Comparison of ENCODE assay signal across 18 cellular contexts in genomic region chr3:67011414-67012131, GRCh38. TPM values are rescaled to one million over a fixed set of nuclear protein-coding genes. Genes with fewer than 3 reads are reported as not detected.
A peak's percentile ranks its signal among the peaks of the same experiment; 100 is the strongest.
DNase-seq lines count a peak whose midpoint lies in the region; ATAC-seq, FAIRE-seq and TF ChIP-seq lines count a peak whose summit lies in the region.
"Had no signal": no experiment of that assay in that cellular context is flagged by ENCODE, and none has a peak within 500 bp of the region (broad histone marks: within the 10 kb centered on the region; RNA-seq: fewer than 3 reads in every experiment).

No MANE protein-coding gene starts in this region.

- POLR2A ChIA-PET in WTC11 (lab: Charles Lee), result no interaction called here

- no peak overlapping the region for H4K5ac ChIP-seq in mesendoderm (ENCODE audit: low read length)

- H3K9me3 Mint-ChIP-seq in WTC11, result no peaks in the 10 kb centered on the region
- H3K9me3 Mint-ChIP-seq: CD4-positive, alpha-beta memory T cell had no signal

- peak; percentile 45 for FAIRE-seq in GM18507 (lab: Jason Lieb, UNC)

- no peaks in the 10 kb centered on the region for H3K79me2 ChIP-seq in mesendoderm (ENCODE audit: control insufficient read depth, insufficient read depth, low read length)

- no peak overlapping the region for H4K8ac ChIP-seq in mesendoderm (ENCODE audit: low read depth, low read length)

- H2BK5ac ChIP-seq in mesendoderm (ENCODE audit: low read length), result no peak overlapping the region

- TF ChIP-seq CTCF in WTC11 (IDR thresholded peaks at IDR 0.05), result no peak

- peak; percentile 89 for ATAC-seq in WTC11
- no peak for ATAC-seq in GM19467 (IDR thresholded peaks at IDR 0.05; ENCODE audit: unreplicated experiment)
- ATAC-seq: Right ventricle myocardium inferior had no signal

- no peak overlapping the region for H3K27ac ChIP-seq in mesendoderm (ENCODE audit: low read depth, low read length)
- H3K27ac ChIP-seq: Peyer's patch had no signal

- DNase-seq in GM18507 (ENCODE audit: extremely low spot score, insufficient read length, low read depth) (no peak), NCI-H82 (lab: John Stamatoyannopoulos, UW) (peak; percentile 41), WTC11 (ENCODE audit: low spot score) (no peak), mesendoderm (peak; percentile 69), islet precursor cell (no peak), NCI-H345 (lab: John Stamatoyannopoulos, UW) (no peak)
- DNase-seq: BE2C; Calu3; CD4-positive, alpha-beta memory T cell; DMS53; KBM-7; NCI-H1417 treated with DMSO at 0.1 percent for 48 hours; NCI-H2029; NCI-H510A; NCI-H774; Peyer's patch had no signal

- no peak overlapping the region for H3K23ac ChIP-seq in mesendoderm (ENCODE audit: low read length)

- no CpG with 5 or more reads among the region's 6 CpGs for WGBS in mesendoderm (ENCODE audit: extremely low coverage, insufficient coverage, low lambda C conversion rate)

- no peaks in the 10 kb centered on the region for H3K36me3 ChIP-seq in mesendoderm (ENCODE audit: control insufficient read depth, insufficient read depth, low read length)
- H3K36me3 ChIP-seq: Peyer's patch had no signal

- no peak overlapping the region for H2AK5ac ChIP-seq in mesendoderm (ENCODE audit: low read length)

- peak overlapping the region; percentile 59 for H3K27ac Mint-ChIP-seq in WTC11

- H3K56ac ChIP-seq in mesendoderm (ENCODE audit: low read length), result no peak overlapping the region

- H3K18ac ChIP-seq in mesendoderm (ENCODE audit: low read length), result no peak overlapping the region

- H3K36me3 Mint-ChIP-seq in WTC11, result peaks cover 8% of the 10 kb centered on the region; the same call in 1 of the 2 replicates

- H3K4me2 ChIP-seq in mesendoderm (ENCODE audit: low read length), result no peak overlapping the region

- peaks cover 18% of the 10 kb centered on the region for H3K4me1 Mint-ChIP-seq in WTC11

- H2BK15ac ChIP-seq in mesendoderm (replicated peaks; ENCODE audit: low read depth), result no peak overlapping the region

- no peaks in the 10 kb centered on the region for H3K27me3 Mint-ChIP-seq in WTC11 (ENCODE audit: low read depth)
- H3K27me3 Mint-ChIP-seq: CD4-positive, alpha-beta memory T cell had no signal

- no peaks in the 10 kb centered on the region for H3K79me1 ChIP-seq in mesendoderm (ENCODE audit: low read length)

- no peak overlapping the region for H2BK120ac ChIP-seq in mesendoderm (ENCODE audit: low read depth, low read length)

- CTCF ChIA-PET in WTC11 (lab: Charles Lee), result interaction anchor here (1.0 to 1.2 kb wide), 3 partner anchors 14 to 102 kb away, joined by 3 read pairs; partner anchors contain the start of gene KBTBD8

- H3K9ac ChIP-seq in mesendoderm (ENCODE audit: low read length), result no peak overlapping the region

- peaks cover 8% of the 10 kb centered on the region for H3K4me1 ChIP-seq in mesendoderm (ENCODE audit: control insufficient read depth, low read depth, low read length)
- H3K4me1 ChIP-seq: BE2C had no signal

- H3K4ac ChIP-seq in mesendoderm (ENCODE audit: low read depth, low read length), result no peak overlapping the region

- H3K4me3 Mint-ChIP-seq in WTC11, result no peak overlapping the region
- H3K4me3 Mint-ChIP-seq: CD4-positive, alpha-beta memory T cell had no signal

- H3K4me3 ChIP-seq in mesendoderm (ENCODE audit: low read length), result no peak overlapping the region
- H3K4me3 ChIP-seq: Peyer's patch had no signal

- no peaks in the 10 kb centered on the region for H3K27me3 ChIP-seq in mesendoderm (ENCODE audit: insufficient read depth, low read length, poor library complexity)
- H3K27me3 ChIP-seq: BE2C, Peyer's patch had no signal

TF ChIP-seq in WTC11, 78 proteins besides CTCF, POLR2A, EP300 and RAD21 (continues in another document):
- TF ChIP-seq TCF7 (CRISPR knock-in tag; IDR thresholded peaks at IDR 0.05; ENCODE audit: low read depth) (no peak), NFATC4 (CRISPR knock-in tag; IDR thresholded peaks at IDR 0.05) (no peak), NR1H2 (CRISPR knock-in tag; IDR thresholded peaks at IDR 0.05) (no peak), ELF4 (CRISPR knock-in tag; IDR thresholded peaks at IDR 0.05; ENCODE audit: low read depth) (no peak), ZNF416 (CRISPR knock-in tag; IDR thresholded peaks at IDR 0.05) (no peak), CBFB (CRISPR knock-in tag; IDR thresholded peaks at IDR 0.05; ENCODE audit: low read depth) (no peak), ZNF138 (CRISPR knock-in tag; conservative IDR thresholded peaks at IDR 0.05) (no peak), IRF2 (CRISPR knock-in tag; IDR thresholded peaks at IDR 0.05; ENCODE audit: borderline replicate concordance, low read depth) (no peak), ZNF121 (CRISPR knock-in tag; IDR thresholded peaks at IDR 0.05) (no peak), ZNF532 (CRISPR knock-in tag; IDR thresholded peaks at IDR 0.05; ENCODE audit: borderline replicate concordance) (no peak)
- TF ChIP-seq, protein P1, sequence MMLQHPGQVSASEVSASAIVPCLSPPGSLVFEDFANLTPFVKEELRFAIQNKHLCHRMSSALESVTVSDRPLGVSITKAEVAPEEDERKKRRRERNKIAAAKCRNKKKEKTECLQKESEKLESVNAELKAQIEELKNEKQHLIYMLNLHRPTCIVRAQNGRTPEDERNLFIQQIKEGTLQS (CRISPR knock-in tag; conservative IDR thresholded peaks at IDR 0.05), result no peak
- TF ChIP-seq, protein P2, sequence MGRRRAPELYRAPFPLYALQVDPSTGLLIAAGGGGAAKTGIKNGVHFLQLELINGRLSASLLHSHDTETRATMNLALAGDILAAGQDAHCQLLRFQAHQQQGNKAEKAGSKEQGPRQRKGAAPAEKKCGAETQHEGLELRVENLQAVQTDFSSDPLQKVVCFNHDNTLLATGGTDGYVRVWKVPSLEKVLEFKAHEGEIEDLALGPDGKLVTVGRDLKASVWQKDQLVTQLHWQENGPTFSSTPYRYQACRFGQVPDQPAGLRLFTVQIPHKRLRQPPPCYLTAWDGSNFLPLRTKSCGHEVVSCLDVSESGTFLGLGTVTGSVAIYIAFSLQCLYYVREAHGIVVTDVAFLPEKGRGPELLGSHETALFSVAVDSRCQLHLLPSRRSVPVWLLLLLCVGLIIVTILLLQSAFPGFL (CRISPR knock-in tag; IDR thresholded peaks at IDR 0.05; ENCODE audit: borderline replicate concordance), result no peak
- TF ChIP-seq, protein P3, sequence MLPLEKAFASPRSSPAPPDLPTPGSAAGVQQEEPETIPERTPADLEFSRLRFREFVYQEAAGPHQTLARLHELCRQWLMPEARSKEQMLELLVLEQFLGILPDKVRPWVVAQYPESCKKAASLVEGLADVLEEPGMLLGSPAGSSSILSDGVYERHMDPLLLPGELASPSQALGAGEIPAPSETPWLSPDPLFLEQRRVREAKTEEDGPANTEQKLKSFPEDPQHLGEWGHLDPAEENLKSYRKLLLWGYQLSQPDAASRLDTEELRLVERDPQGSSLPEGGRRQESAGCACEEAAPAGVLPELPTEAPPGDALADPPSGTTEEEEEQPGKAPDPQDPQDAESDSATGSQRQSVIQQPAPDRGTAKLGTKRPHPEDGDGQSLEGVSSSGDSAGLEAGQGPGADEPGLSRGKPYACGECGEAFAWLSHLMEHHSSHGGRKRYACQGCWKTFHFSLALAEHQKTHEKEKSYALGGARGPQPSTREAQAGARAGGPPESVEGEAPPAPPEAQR (CRISPR knock-in tag; IDR thresholded peaks at IDR 0.05), result no peak

RNA-seq across cellular contexts. Expression of gene KBTBD8, which starts 13.5 kb away (rescaled TPM):
- total RNA-seq in WTC11 (2021), result 14.5 to 15.7 TPM (median 15.0 TPM) in 3 replicates
- polyA plus RNA-seq in mesendoderm (2013, experiment 1 of 2), result 15.3 TPM
- 15.2 TPM for polyA plus RNA-seq in mesendoderm (2013, experiment 2 of 2)

Comparison
In these comparisons a context has a peak if more than half of its experiments do, and no peak if none do; other contexts are left out.
1. DNase-seq: peak in NCI-H82 (single experiment) and mesendoderm (single experiment); none in GM18507 (single experiment), WTC11 (single experiment), islet precursor cell (single experiment) and NCI-H345 (single experiment).